Comparison of ENCODE assay signal across 8 cellular contexts in genomic region chr13:60398949-60399589, GRCh38. TPM values are rescaled to one million over a fixed set of nuclear protein-coding genes. Genes with fewer than 3 reads are reported as not detected.
DNase-seq lines count a peak whose midpoint lies in the region; ATAC-seq and TF ChIP-seq lines count a peak whose summit lies in the region.

No MANE protein-coding gene starts in this region.

- H3K36me3 ChIP-seq in heart right ventricle, result no peaks in the 10 kb centered on the region
- H3K36me3 ChIP-seq in upper lobe of right lung, result no peaks in the 10 kb centered on the region

- no peaks in the 10 kb centered on the region for H3K9me3 Mint-ChIP-seq in activated naive CD8-positive, alpha-beta T cell treated with anti-CD3 and anti-CD28 coated beads for 36 hours

- TF ChIP-seq CTCF in heart right ventricle (IDR thresholded peaks at IDR 0.05), result no peak
- no peak for TF ChIP-seq CTCF in upper lobe of right lung (IDR thresholded peaks at IDR 0.05)
- no peak for TF ChIP-seq CTCF in GM13977 (IDR thresholded peaks at IDR 0.05; ENCODE audit: extremely low read depth, insufficient read depth, missing control alignments)

- intact Hi-C loops in heart right ventricle (cut with DNase I), result loop anchor here in 5 of 10 donors (5.0 to 10.0 kb wide), 3 partner anchors 234 to 1054 kb away; partner anchors contain the start of gene DIAPH3 (in 4 of the 5)
- intact Hi-C loops in Right ventricle myocardium inferior (cut with DNase I), result no loop called here
- intact Hi-C loops in upper lobe of right lung (cut with DNase I), result no loop called here

- WGBS in heart right ventricle, 2 donors, result 45 to 49% methylated on average over 5 of the region's 5 CpGs

- H3K9me3 ChIP-seq in heart right ventricle (no peaks in the 10 kb centered on the region), upper lobe of right lung (no peaks in the 10 kb centered on the region)

- H3K27me3 ChIP-seq in heart right ventricle (no peaks in the 10 kb centered on the region), upper lobe of right lung (no peaks in the 10 kb centered on the region)

- in situ Hi-C loops in GM13977 (cut with MboI; ENCODE audit: low pct_unique_long_range_greater_than_20kb, low sequenced_read_pairs, unreplicated experiment), result no loop called here

- no peak for DNase-seq in heart right ventricle
- DNase-seq in Right ventricle myocardium inferior (ENCODE audit: missing footprints), result no peak
- DNase-seq in activated naive CD8-positive, alpha-beta T cell treated with anti-CD3 and anti-CD28 coated beads for 36 hours, result no peak
- DNase-seq in left kidney (ENCODE audit: low read depth, low spot score), result peak; percentile 26
- no peak for DNase-seq in upper lobe of right lung
- DNase-seq in NOMO-1 treated with dmso at 0.1 percent for 144 hours (lab: John Stamatoyannopoulos, UW; ENCODE audit: unreplicated experiment), result no peak
- DNase-seq in GM13977 (ENCODE audit: low spot score), result no peak

- no peak overlapping the region for H3K27ac Mint-ChIP-seq in activated naive CD8-positive, alpha-beta T cell treated with anti-CD3 and anti-CD28 coated beads for 36 hours

- H3K4me1 ChIP-seq in heart right ventricle (peaks cover 2 to 45% (median 25%) of the 10 kb centered on the region in 9 donors), upper lobe of right lung (peaks cover 11% of the 10 kb centered on the region)

- peaks cover 9% of the 10 kb centered on the region for H3K36me3 Mint-ChIP-seq in activated naive CD8-positive, alpha-beta T cell treated with anti-CD3 and anti-CD28 coated beads for 36 hours

- ATAC-seq in heart right ventricle (no peak), Right ventricle myocardium inferior (no peak), upper lobe of right lung (no peak), HG02973 (IDR thresholded peaks at IDR 0.05; ENCODE audit: unreplicated experiment) (no peak)

- no peaks in the 10 kb centered on the region for H3K27me3 Mint-ChIP-seq in activated naive CD8-positive, alpha-beta T cell treated with anti-CD3 and anti-CD28 coated beads for 36 hours

- H3K4me3 Mint-ChIP-seq in activated naive CD8-positive, alpha-beta T cell treated with anti-CD3 and anti-CD28 coated beads for 36 hours, result peak overlapping the region; percentile 94

- H3K27ac ChIP-seq in heart right ventricle, result peak overlapping the region in 9 of 10 donors; percentile 88 to 99 (median 98)
- peak overlapping the region; percentile 95 for H3K27ac ChIP-seq in upper lobe of right lung

- H3K4me1 Mint-ChIP-seq in activated naive CD8-positive, alpha-beta T cell treated with anti-CD3 and anti-CD28 coated beads for 36 hours, result peaks cover 35% of the 10 kb centered on the region

- H3K4me3 ChIP-seq in heart right ventricle, result peak overlapping the region in 6 of 10 donors; percentile 72 to 78 (median 76)
- H3K4me3 ChIP-seq in upper lobe of right lung, result peak overlapping the region; percentile 73

RNA-seq across cellular contexts. Expression of gene TDRD3, which starts 2.0 kb away (rescaled TPM):
- 10 to 100 TPM; 38.1 to 60.7 (median 51.6) TPM for total RNA-seq in heart right ventricle
- polyA plus RNA-seq in heart right ventricle, result 10 to 100 TPM in 1 of 2 donors, 1 to 10 TPM in 1; 9.8 to 26.6 TPM
- total RNA-seq in Right ventricle myocardium inferior, result 40.2 TPM
- 10 to 100 TPM; 19.2 to 19.9 TPM for total RNA-seq in activated naive CD8-positive, alpha-beta T cell treated with anti-CD3 and anti-CD28 coated beads for 36 hours
- total RNA-seq in upper lobe of right lung, result 25.6 TPM
